In genomic region chr1:230899845-230900251, GRCh38 we compare ENCODE assay signal across 17 cellular contexts. TPM values are rescaled to one million over a fixed set of nuclear protein-coding genes. Genes with fewer than 3 reads are reported as not detected.
A peak's percentile ranks its signal among the peaks of the same experiment; 100 is the strongest.
DNase-seq lines count a peak whose midpoint lies in the region; ATAC-seq and TF ChIP-seq lines count a peak whose summit lies in the region.
"Had no signal": no experiment of that assay in that cellular context is flagged by ENCODE, and none has a peak within 500 bp of the region (broad histone marks: within the 10 kb centered on the region; RNA-seq: fewer than 3 reads in every experiment).

No MANE protein-coding gene starts in this region.

- TF ChIP-seq CTCF in MCF 10A (IDR thresholded peaks at IDR 0.05; ENCODE audit: unreplicated experiment), result no peak
- TF ChIP-seq CTCF in breast epithelium (IDR thresholded peaks at IDR 0.05), result no peak
- no peak for TF ChIP-seq CTCF in astrocyte of the cerebellum (IDR thresholded peaks at IDR 0.05; ENCODE audit: low read depth, low read length, missing control alignments)
- TF ChIP-seq CTCF in upper lobe of left lung (IDR thresholded peaks at IDR 0.05), result no peak

- TF ChIP-seq POLR2A in breast epithelium (IDR thresholded peaks at IDR 0.05) (no peak), upper lobe of left lung (IDR thresholded peaks at IDR 0.05) (peak in 1 of 4 donors; percentile 11)

- H3K4me3 ChIP-seq in breast epithelium (no peak overlapping the region), astrocyte of the cerebellum (ENCODE audit: low read depth, low read length) (no peak overlapping the region), upper lobe of left lung (no peak overlapping the region)
- H3K4me3 ChIP-seq: ascending aorta, right lobe of liver, vagina had no signal

- H3K27ac ChIP-seq in breast epithelium (no peak overlapping the region), upper lobe of left lung (no peak overlapping the region)
- H3K27ac ChIP-seq: right lobe of liver, vagina had no signal

- BruUV-seq in MCF 10A (replicated peaks; lab: Mats Ljungman, UMichigan), result no TSS peak

- DNase-seq in MCF 10A (ENCODE audit: unreplicated experiment), result no peak
- DNase-seq in breast epithelium (ENCODE audit: low spot score in 2 of 2), result no peak
- DNase-seq in astrocyte of the cerebellum (ENCODE audit: low read depth), result peak; percentile 39
- peak; percentile 81 for DNase-seq in hepatic stellate cell (ENCODE audit: low spot score)
- no peak for DNase-seq in upper lobe of left lung
- DNase-seq in NCI-H345 treated with DMSO at 0.1 percent for 48 hours (lab: John Stamatoyannopoulos, UW; ENCODE audit: unreplicated experiment), result no peak
- DNase-seq in posterior cingulate gyrus, result no peak
- DNase-seq in CD1c-positive myeloid dendritic cell (ENCODE audit: extremely low spot score), result no peak
- DNase-seq: activated CD4-positive, alpha-beta memory T cell treated with anti-CD3 and anti-CD28 coated beads for 36 hours; AML-193; DMS153; kidney; NCI-H1048; right lobe of liver; stimulated activated CD4-positive, alpha-beta T cell treated with anti-CD3 and anti-CD28 coated beads, Interleukin-4, amount 100 ng/mL, for 4 hours had no signal

- H3K4me1 ChIP-seq in breast epithelium, result no peaks in the 10 kb centered on the region
- H3K4me1 ChIP-seq in upper lobe of left lung, result peaks cover 4 to 19% (median 10%) of the 10 kb centered on the region in 4 donors
- H3K4me1 ChIP-seq: right lobe of liver, vagina had no signal

- H3K27me3 ChIP-seq in breast epithelium (no peaks in the 10 kb centered on the region), upper lobe of left lung (no peaks in the 10 kb centered on the region)
- H3K27me3 ChIP-seq: ascending aorta, right lobe of liver, vagina had no signal

- POLR2A ChIA-PET in MCF 10A (lab: Yijun Ruan, JAX), result interaction anchor here (1.0 kb wide), 1 partner anchor 11 kb away, joined by 3 read pairs; no protein-coding TSS in a partner anchor

- 54 to 61% methylated on average over 5 of the region's 5 CpGs for WGBS in upper lobe of left lung, 2 donors

- H3K27me3 Mint-ChIP-seq in MCF 10A (ENCODE audit: insufficient read depth, unreplicated experiment), result no peaks in the 10 kb centered on the region
- H3K27me3 Mint-ChIP-seq: activated CD4-positive, alpha-beta memory T cell treated with anti-CD3 and anti-CD28 coated beads for 36 hours had no signal

- peak overlapping the region; percentile 1 for H3K27ac Mint-ChIP-seq in MCF 10A (ENCODE audit: low read depth, unreplicated experiment)
- H3K27ac Mint-ChIP-seq: activated CD4-positive, alpha-beta memory T cell treated with anti-CD3 and anti-CD28 coated beads for 36 hours had no signal

- intact Hi-C loops in MCF 10A (cut with micrococcal nuclease) (no loop called here), breast epithelium (cut with DNase I; ENCODE audit: low total_unique reads) (no loop called here), posterior cingulate gyrus (cut with DNase I) (no loop called here)

- in situ Hi-C loops in astrocyte of the cerebellum (cut with HindIII; ENCODE audit: low sequenced_read_pairs), result no loop called here

- CTCF ChIA-PET in MCF 10A (lab: Yijun Ruan, JAX), result interaction anchor here (1.7 to 2.5 kb wide), 2 partner anchors 17 to 102 kb away, joined by 8 to 11 read pairs; no protein-coding TSS in a partner anchor

- no peak overlapping the region for H3K4me3 Mint-ChIP-seq in MCF 10A (ENCODE audit: unreplicated experiment)
- H3K4me3 Mint-ChIP-seq: activated CD4-positive, alpha-beta memory T cell treated with anti-CD3 and anti-CD28 coated beads for 36 hours had no signal

- H3K36me3 ChIP-seq in breast epithelium (no peaks in the 10 kb centered on the region), upper lobe of left lung (peaks cover 0 to 3% (median 0%) of the 10 kb centered on the region in 4 donors)
- H3K36me3 ChIP-seq: ascending aorta, right lobe of liver, vagina had no signal

- peak in 1 of 4 donors; percentile 57 for TF ChIP-seq EP300 in upper lobe of left lung (IDR thresholded peaks at IDR 0.05)

- no peaks in the 10 kb centered on the region for H3K9me3 Mint-ChIP-seq in MCF 10A (ENCODE audit: unreplicated experiment)
- H3K9me3 Mint-ChIP-seq: activated CD4-positive, alpha-beta memory T cell treated with anti-CD3 and anti-CD28 coated beads for 36 hours had no signal

- no peaks in the 10 kb centered on the region for H3K9me3 ChIP-seq in breast epithelium
- H3K9me3 ChIP-seq in upper lobe of left lung, result no peaks in the 10 kb centered on the region
- H3K9me3 ChIP-seq: ascending aorta, right lobe of liver, vagina had no signal

- H3K4me1 Mint-ChIP-seq in MCF 10A (ENCODE audit: insufficient read depth, unreplicated experiment), result no peaks in the 10 kb centered on the region

- ATAC-seq in upper lobe of left lung (ENCODE audit: low FRiP score in 2 of 2), result peak; percentile 63 to 73

- peaks cover 4% of the 10 kb centered on the region for H3K36me3 Mint-ChIP-seq in MCF 10A (ENCODE audit: insufficient read depth, unreplicated experiment)

RNA-seq across cellular contexts. Expression of gene C1orf198, which starts 31.5 kb away (rescaled TPM):
- total RNA-seq in MCF 10A (2022) (13.7 and 19.2 TPM in 2 replicates), breast epithelium (100 to 1,000 TPM in 2 of 3 donors, 10 to 100 TPM in 1; 63.6 to 138 (median 124) TPM), upper lobe of left lung (100 to 1,000 TPM in 5 of 6 donors, 10 to 100 TPM in 1; 51.3 to 241 (median 125) TPM)

Comparison
In these comparisons a context has a peak if more than half of its experiments do, and no peak if none do; other contexts are left out.
1. DNase-seq: peak in astrocyte of the cerebellum (single experiment) and hepatic stellate cell (single experiment); none in MCF 10A (single experiment), breast epithelium (0 of 2), upper lobe of left lung (0 of 2), NCI-H345 treated with DMSO at 0.1 percent for 48 hours (single experiment), posterior cingulate gyrus (0 of 10) and CD1c-positive myeloid dendritic cell (single experiment).